ENCODE assay signal across 21 cellular contexts in genomic region chr22:22949953-22950352, GRCh38.
"Had no signal": no experiment of that assay in that cellular context is flagged by ENCODE, and none has a peak within 500 bp of the region (broad histone marks: within the 10 kb centered on the region; RNA-seq: fewer than 3 reads in every experiment).

No MANE protein-coding gene starts in this region.

- H3K27ac Mint-ChIP-seq: endodermal cell, progenitor cell of endocrine pancreas, type B pancreatic cell had no signal

- H3K4me3 ChIP-seq: colonic mucosa, lung, ovary, smooth muscle cell, suprapubic skin, thyroid gland, uterus had no signal

- H3K27me3 ChIP-seq: colonic mucosa, ovary, thyroid gland, uterus had no signal

- H3K27ac ChIP-seq: colonic mucosa, foreskin keratinocyte, ovary, suprapubic skin, thyroid gland, uterus had no signal

- ATAC-seq: foreskin keratinocyte; left colon; left ventricle myocardium superior; naive thymus-derived CD8-positive, alpha-beta T cell; stimulated activated naive CD8-positive, alpha-beta T cell treated with anti-CD3 and anti-CD28 coated beads, Interleukin-15, Interleukin-2, amounts not matched to agents 100 U/mL and 50 U/mL, for 24 hours had no signal

- H3K36me3 Mint-ChIP-seq: naive thymus-derived CD8-positive, alpha-beta T cell; type B pancreatic cell had no signal

- H3K9me3 ChIP-seq: colonic mucosa, ovary, suprapubic skin, thyroid gland, uterus had no signal

- H3K4me3 Mint-ChIP-seq: endodermal cell; naive thymus-derived CD8-positive, alpha-beta T cell; type B pancreatic cell had no signal

- H3K4me1 ChIP-seq: colonic mucosa, foreskin keratinocyte, suprapubic skin, thyroid gland, uterus had no signal

- DNase-seq: colonic mucosa; effector CD4-positive, alpha-beta T cell; endodermal cell; erythroblast; foreskin keratinocyte; hippocampal formation; left colon; left ventricle myocardium superior; mesenchymal stem cell; naive thymus-derived CD8-positive, alpha-beta T cell; ovary; right cardiac atrium; stimulated activated CD4-positive, alpha-beta T cell treated with anti-CD3 and anti-CD28 coated beads, Interleukin-2, amount 100 ng/mL, for 48 hours; stimulated activated naive CD8-positive, alpha-beta T cell treated with anti-CD3 and anti-CD28 coated beads, Interleukin-15, Interleukin-2, amounts not matched to agents 100 U/mL and 50 U/mL, for 24 hours; thyroid gland; uterus had no signal

- H3K9me3 Mint-ChIP-seq: endodermal cell, type B pancreatic cell had no signal

- H3K4me2 ChIP-seq: smooth muscle cell had no signal

- H3K36me3 ChIP-seq: colonic mucosa, ovary, suprapubic skin, thyroid gland, uterus had no signal
